In the genomic region with DNA sequence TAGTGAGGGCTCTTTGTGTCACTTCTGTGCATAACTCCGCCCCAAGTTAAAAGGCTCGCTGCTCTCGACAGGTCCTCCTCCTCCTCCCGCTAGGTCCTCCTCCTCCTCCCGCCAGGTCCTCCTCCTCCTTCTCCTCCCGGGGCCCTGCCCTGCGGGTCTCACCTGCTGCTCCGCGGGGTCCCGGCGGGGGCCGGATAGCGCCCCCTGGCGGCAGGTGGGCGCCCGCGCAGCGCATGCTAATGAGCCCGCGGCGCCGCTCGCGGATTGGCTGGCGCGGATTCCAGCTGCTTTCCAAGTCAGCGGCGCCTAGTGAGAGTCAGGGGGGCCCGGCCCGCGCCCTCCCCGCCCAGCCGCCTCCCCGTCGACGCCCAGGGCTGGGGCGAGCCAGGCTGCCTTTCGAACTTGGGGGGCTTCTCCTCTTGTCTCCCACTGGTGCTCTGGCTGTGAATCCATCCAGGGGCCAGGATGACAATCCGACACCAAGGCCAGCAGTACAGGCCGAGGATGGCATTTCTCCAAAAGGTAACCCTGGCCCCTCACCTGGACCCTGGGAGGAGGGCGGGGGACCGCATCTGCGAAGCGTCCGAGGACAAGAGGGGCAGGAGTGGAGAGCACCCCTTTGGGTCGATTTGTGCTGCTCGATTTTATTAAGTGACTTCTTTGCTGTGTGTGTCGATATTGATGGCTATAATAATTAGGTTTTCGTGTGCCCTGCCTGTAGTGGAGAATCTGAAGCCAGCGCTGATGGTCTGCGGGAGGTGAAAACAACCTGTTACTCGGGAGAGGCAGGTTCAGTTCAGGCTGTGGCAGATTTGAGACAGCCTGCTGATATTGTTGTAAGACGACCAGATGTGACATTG, we compare ENCODE assay signal across 8 cellular contexts. TPM values are rescaled to one million over a fixed set of nuclear protein-coding genes. Genes with fewer than 3 reads are reported as not detected.
DNase-seq lines count a peak whose midpoint lies in the region; ATAC-seq, FAIRE-seq and TF ChIP-seq lines count a peak whose summit lies in the region.

A gene (plus strand): TSS at position 295 of the 860 bp plus-strand sequence. CDS start 171 bp downstream, at position 466.

- intact Hi-C loops in activated T-helper 2 cell treated with anti-CD3 and anti-CD28 coated beads, Interferon-gamma antibody, Interleukin-2, Interleukin-4, amounts not matched to agents 10 μg/mL and 5 μg/mL and 100 μg/mL, durations not matched to agents 14 hours and 24 hours and 36 hours (cut with micrococcal nuclease), result loop anchor here (2.0 to 5.0 kb wide), 3 partner anchors 43 to 170 kb away; no protein-coding TSS in a partner anchor
- intact Hi-C loops in stomach (cut with DNase I; ENCODE audit: low total_unique reads), result no loop called here

- H3K9me3 Mint-ChIP-seq in activated T-helper 2 cell treated with anti-CD3 and anti-CD28 coated beads, Interferon-gamma antibody, Interleukin-2, Interleukin-4, amounts not matched to agents 10 μg/mL and 5 μg/mL and 100 μg/mL, durations not matched to agents 14 hours and 24 hours and 36 hours, result no peaks in the 10 kb centered on the region
- no peaks in the 10 kb centered on the region for H3K9me3 Mint-ChIP-seq in neural crest cell

- no peak for TF ChIP-seq POLR2A in stomach (IDR thresholded peaks at IDR 0.05)

- ATAC-seq in GM21576 (IDR thresholded peaks at IDR 0.05; ENCODE audit: unreplicated experiment), result peak; percentile 93
- peak; percentile 92 for ATAC-seq in foreskin keratinocyte

- H3K4me3 Mint-ChIP-seq in activated T-helper 2 cell treated with anti-CD3 and anti-CD28 coated beads, Interferon-gamma antibody, Interleukin-2, Interleukin-4, amounts not matched to agents 10 μg/mL and 5 μg/mL and 100 μg/mL, durations not matched to agents 14 hours and 24 hours and 36 hours (ENCODE audit: low read depth), result peak within 1 kb of the TSS; percentile 92
- peak within 1 kb of the TSS; percentile 78 for H3K4me3 Mint-ChIP-seq in neural crest cell

- WGBS in stomach, 5 donors, result 2 to 6% (median 4%) methylated on average over 19 to 53 of the region's 53 CpGs

- FAIRE-seq in RCC 7860 (lab: Jason Lieb, UNC), result no peak

- no peaks in the 10 kb centered on the region for H3K9me3 ChIP-seq in stomach

- peaks cover 43% of the 10 kb centered on the region for H3K4me1 Mint-ChIP-seq in activated T-helper 2 cell treated with anti-CD3 and anti-CD28 coated beads, Interferon-gamma antibody, Interleukin-2, Interleukin-4, amounts not matched to agents 10 μg/mL and 5 μg/mL and 100 μg/mL, durations not matched to agents 14 hours and 24 hours and 36 hours (ENCODE audit: low read depth)
- H3K4me1 Mint-ChIP-seq in neural crest cell, result peaks cover 30% of the 10 kb centered on the region

- TF ChIP-seq EP300 in Ishikawa (IDR thresholded peaks at IDR 0.05; ENCODE audit: borderline replicate concordance), result no peak
- no peak for TF ChIP-seq EP300 in stomach (IDR thresholded peaks at IDR 0.05)

- H3K27ac Mint-ChIP-seq in activated T-helper 2 cell treated with anti-CD3 and anti-CD28 coated beads, Interferon-gamma antibody, Interleukin-2, Interleukin-4, amounts not matched to agents 10 μg/mL and 5 μg/mL and 100 μg/mL, durations not matched to agents 14 hours and 24 hours and 36 hours, result peak within 1 kb of the TSS; percentile 89
- H3K27ac Mint-ChIP-seq in neural crest cell (ENCODE audit: unreplicated experiment), result no peak within 1 kb of the TSS

- H3K4me1 ChIP-seq in foreskin keratinocyte (no peaks in the 10 kb centered on the region), stomach (peaks cover 0 to 32% (median 18%) of the 10 kb centered on the region in 4 donors)

- no peaks in the 10 kb centered on the region for H3K36me3 ChIP-seq in stomach

- H3K27me3 ChIP-seq in foreskin keratinocyte (peaks cover 35% of the 10 kb centered on the region), stomach (peaks cover 0 to 27% (median 8%) of the 10 kb centered on the region in 3 donors)

- TF ChIP-seq RAD21 in Ishikawa (IDR thresholded peaks at IDR 0.05; ENCODE audit: low read depth), result peak; percentile 65; the same call in 1 of the 2 replicates

- H3K4me3 ChIP-seq in stomach, result peak within 1 kb of the TSS; percentile 51 to 54 (median 52)

- H3K27ac ChIP-seq in foreskin keratinocyte (no peak within 1 kb of the TSS), stomach (peak within 1 kb of the TSS in 2 of 5 donors; percentile 31 to 71)

- TF ChIP-seq CTCF in foreskin keratinocyte (conservative IDR thresholded peaks at IDR 0.05), result peak; percentile 99
- peak; percentile 99 for TF ChIP-seq CTCF in neural crest cell (conservative IDR thresholded peaks at IDR 0.05)
- peak in 6 of 7 experiments; percentile 74 to 100 (median 96) for TF ChIP-seq CTCF in stomach (IDR thresholded peaks at IDR 0.05)

- no peaks in the 10 kb centered on the region for H3K27me3 Mint-ChIP-seq in activated T-helper 2 cell treated with anti-CD3 and anti-CD28 coated beads, Interferon-gamma antibody, Interleukin-2, Interleukin-4, amounts not matched to agents 10 μg/mL and 5 μg/mL and 100 μg/mL, durations not matched to agents 14 hours and 24 hours and 36 hours (ENCODE audit: low read depth)
- peaks cover 53% of the 10 kb centered on the region for H3K27me3 Mint-ChIP-seq in neural crest cell (ENCODE audit: low read depth)

- DNase-seq in DMS53 (lab: John Stamatoyannopoulos, UW) (peak; percentile 88), RCC 7860 (ENCODE audit: low spot score) (peak; percentile 37), foreskin keratinocyte (peak in 1 of 2 donors; percentile 54), neural crest cell (ENCODE audit: low read depth, low spot score) (peak; percentile 78), stomach (peak; percentile 90)
- DNase-seq in activated T-helper 2 cell treated with anti-CD3 and anti-CD28 coated beads, Interferon-gamma antibody, Interleukin-2, Interleukin-4, amounts not matched to agents 10 μg/mL and 5 μg/mL and 100 μg/mL, durations not matched to agents 14 hours and 24 hours and 36 hours (ENCODE audit: low spot score), result peak; percentile 87

- H3K36me3 Mint-ChIP-seq in activated T-helper 2 cell treated with anti-CD3 and anti-CD28 coated beads, Interferon-gamma antibody, Interleukin-2, Interleukin-4, amounts not matched to agents 10 μg/mL and 5 μg/mL and 100 μg/mL, durations not matched to agents 14 hours and 24 hours and 36 hours (ENCODE audit: low read depth), result peaks cover 7% of the 10 kb centered on the region
- H3K36me3 Mint-ChIP-seq in neural crest cell (ENCODE audit: low read depth), result no peaks in the 10 kb centered on the region

TF ChIP-seq in Ishikawa, 13 proteins besides CTCF, POLR2A, EP300 and RAD21:
- TF ChIP-seq TCF12 (IDR thresholded peaks at IDR 0.05; ENCODE audit: low read depth), result peak; percentile 53
- TF ChIP-seq CEBPB (IDR thresholded peaks at IDR 0.05), result no peak
- no peak for TF ChIP-seq CREB1 (IDR thresholded peaks at IDR 0.05; ENCODE audit: low read depth)
- TF ChIP-seq FOXM1 (IDR thresholded peaks at IDR 0.05; ENCODE audit: borderline replicate concordance, low read depth), result no peak
- TF ChIP-seq, protein P1, sequence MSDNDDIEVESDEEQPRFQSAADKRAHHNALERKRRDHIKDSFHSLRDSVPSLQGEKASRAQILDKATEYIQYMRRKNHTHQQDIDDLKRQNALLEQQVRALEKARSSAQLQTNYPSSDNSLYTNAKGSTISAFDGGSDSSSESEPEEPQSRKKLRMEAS (IDR thresholded peaks at IDR 0.05), result peak; percentile 55; the same call in 1 of the 2 replicates
- TF ChIP-seq, protein P2, sequence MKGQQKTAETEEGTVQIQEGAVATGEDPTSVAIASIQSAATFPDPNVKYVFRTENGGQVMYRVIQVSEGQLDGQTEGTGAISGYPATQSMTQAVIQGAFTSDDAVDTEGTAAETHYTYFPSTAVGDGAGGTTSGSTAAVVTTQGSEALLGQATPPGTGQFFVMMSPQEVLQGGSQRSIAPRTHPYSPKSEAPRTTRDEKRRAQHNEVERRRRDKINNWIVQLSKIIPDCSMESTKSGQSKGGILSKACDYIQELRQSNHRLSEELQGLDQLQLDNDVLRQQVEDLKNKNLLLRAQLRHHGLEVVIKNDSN (IDR thresholded peaks at IDR 0.05), result no peak
- 0 out of 2 replicates have a peak, but pooled peaks have one; percentile 27 for TF ChIP-seq TEAD4 (IDR thresholded peaks at IDR 0.05)
- TF ChIP-seq EGR1 (IDR thresholded peaks at IDR 0.05), result no peak; the same call in 1 of the 2 replicates
- TF ChIP-seq YY1 (IDR thresholded peaks at IDR 0.05; ENCODE audit: low read depth), result no peak
- peak; percentile 95 for TF ChIP-seq ZBTB7A (IDR thresholded peaks at IDR 0.05; ENCODE audit: low read depth)
- no peak for TF ChIP-seq TAF1 (IDR thresholded peaks at IDR 0.05; ENCODE audit: low read depth)
- TF ChIP-seq, protein P3, sequence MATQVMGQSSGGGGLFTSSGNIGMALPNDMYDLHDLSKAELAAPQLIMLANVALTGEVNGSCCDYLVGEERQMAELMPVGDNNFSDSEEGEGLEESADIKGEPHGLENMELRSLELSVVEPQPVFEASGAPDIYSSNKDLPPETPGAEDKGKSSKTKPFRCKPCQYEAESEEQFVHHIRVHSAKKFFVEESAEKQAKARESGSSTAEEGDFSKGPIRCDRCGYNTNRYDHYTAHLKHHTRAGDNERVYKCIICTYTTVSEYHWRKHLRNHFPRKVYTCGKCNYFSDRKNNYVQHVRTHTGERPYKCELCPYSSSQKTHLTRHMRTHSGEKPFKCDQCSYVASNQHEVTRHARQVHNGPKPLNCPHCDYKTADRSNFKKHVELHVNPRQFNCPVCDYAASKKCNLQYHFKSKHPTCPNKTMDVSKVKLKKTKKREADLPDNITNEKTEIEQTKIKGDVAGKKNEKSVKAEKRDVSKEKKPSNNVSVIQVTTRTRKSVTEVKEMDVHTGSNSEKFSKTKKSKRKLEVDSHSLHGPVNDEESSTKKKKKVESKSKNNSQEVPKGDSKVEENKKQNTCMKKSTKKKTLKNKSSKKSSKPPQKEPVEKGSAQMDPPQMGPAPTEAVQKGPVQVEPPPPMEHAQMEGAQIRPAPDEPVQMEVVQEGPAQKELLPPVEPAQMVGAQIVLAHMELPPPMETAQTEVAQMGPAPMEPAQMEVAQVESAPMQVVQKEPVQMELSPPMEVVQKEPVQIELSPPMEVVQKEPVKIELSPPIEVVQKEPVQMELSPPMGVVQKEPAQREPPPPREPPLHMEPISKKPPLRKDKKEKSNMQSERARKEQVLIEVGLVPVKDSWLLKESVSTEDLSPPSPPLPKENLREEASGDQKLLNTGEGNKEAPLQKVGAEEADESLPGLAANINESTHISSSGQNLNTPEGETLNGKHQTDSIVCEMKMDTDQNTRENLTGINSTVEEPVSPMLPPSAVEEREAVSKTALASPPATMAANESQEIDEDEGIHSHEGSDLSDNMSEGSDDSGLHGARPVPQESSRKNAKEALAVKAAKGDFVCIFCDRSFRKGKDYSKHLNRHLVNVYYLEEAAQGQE (IDR thresholded peaks at IDR 0.05; ENCODE audit: low read depth), result no peak
- TF ChIP-seq NFIC (IDR thresholded peaks at IDR 0.05), result peak; percentile 28; the same call in 1 of the 2 replicates

RNA-seq across cellular contexts. Expression of the gene that starts here (rescaled TPM):
- 16.1 and 16.3 TPM in 2 replicates for total RNA-seq in activated T-helper 2 cell treated with anti-CD3 and anti-CD28 coated beads, Interferon-gamma antibody, Interleukin-2, Interleukin-4, amounts not matched to agents 10 μg/mL and 5 μg/mL and 100 μg/mL, durations not matched to agents 14 hours and 24 hours and 36 hours
- total RNA-seq in foreskin keratinocyte (4.2 and 4.5 TPM in 2 replicates), neural crest cell (2.5 and 2.8 TPM in 2 replicates), stomach (10 to 100 TPM in 3 of 5 donors, 1 to 10 TPM in 2; 1.2 to 16.1 (median 13.4) TPM)
- polyA plus RNA-seq in foreskin keratinocyte (5.0 and 6.4 TPM in 2 replicates), stomach (1 to 10 TPM; 3.1 to 9.0 (median 4.5) TPM)
